ENCODE assay signal across 8 cellular contexts in the genomic region with DNA sequence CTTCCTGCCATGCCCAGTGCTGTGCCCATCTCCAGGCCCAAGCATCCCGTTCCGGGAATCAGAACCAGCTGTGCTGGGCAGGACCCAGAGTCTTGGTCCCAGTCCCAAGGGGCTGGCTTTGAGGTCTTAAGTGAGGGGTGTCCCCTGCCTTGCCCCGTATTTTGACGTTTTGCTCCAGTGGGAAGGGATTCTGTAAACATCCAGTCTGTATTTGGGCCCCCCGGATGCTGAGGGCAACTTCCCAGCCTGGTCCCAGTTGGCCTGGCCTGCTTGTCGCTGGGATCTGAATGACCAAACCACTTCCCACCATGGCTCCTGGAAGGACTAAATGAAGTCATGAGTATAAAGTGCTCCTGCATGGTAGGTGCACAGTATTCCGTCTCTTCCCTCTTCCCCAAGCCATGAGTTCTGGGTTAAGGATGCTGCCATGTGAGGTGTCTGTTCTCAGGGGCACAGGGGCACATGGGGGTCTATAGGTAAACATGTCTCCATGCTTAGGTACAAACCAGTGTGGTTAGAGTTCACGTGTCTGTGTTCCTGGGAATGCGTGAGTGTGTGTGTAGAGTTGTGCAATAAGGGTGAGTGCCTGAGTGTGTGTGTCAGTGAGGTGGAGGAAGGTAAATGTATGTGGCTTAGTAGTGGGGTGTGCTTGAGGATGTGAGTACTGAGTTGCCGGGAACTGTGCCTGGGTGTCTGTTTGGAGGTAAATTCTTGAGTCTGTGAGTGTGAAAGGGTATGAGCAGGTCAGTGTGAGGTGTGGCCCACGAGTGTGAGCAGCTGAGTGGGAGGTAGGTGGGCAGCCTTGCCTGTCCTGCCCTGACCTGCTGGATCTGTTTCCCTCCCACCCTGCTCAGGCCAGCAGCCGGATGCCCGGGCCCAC. TPM values are rescaled to one million over a fixed set of nuclear protein-coding genes. Genes with fewer than 3 reads are reported as not detected.
DNase-seq lines count a peak whose midpoint lies in the region; ATAC-seq lines count a peak whose summit lies in the region.

No MANE protein-coding gene starts in this region.

- peaks cover 38 to 47% (median 44%) of the 10 kb centered on the region in 3 donors for H3K4me1 Mint-ChIP-seq in CD8-positive, alpha-beta memory T cell
- H3K4me1 Mint-ChIP-seq in effector memory CD8-positive, alpha-beta T cell (ENCODE audit: low read depth in 2 of 2) = peaks cover 39 to 41% of the 10 kb centered on the region in 2 donors

- POLR2A ChIA-PET in CD8-positive, alpha-beta memory T cell (lab: Charles Lee) = no interaction called here

- peak overlapping the region; percentile 33 for H2BK120ac ChIP-seq in neuronal stem cell (ENCODE audit: low read depth, low read length)

- H3K23ac ChIP-seq in neuronal stem cell (ENCODE audit: low read depth, low read length, poor library complexity) = peak overlapping the region; percentile 89

- peaks cover 3 to 31% (median 9%) of the 10 kb centered on the region in 3 donors for H3K36me3 Mint-ChIP-seq in CD8-positive, alpha-beta memory T cell
- peaks cover 11% of the 10 kb centered on the region for H3K36me3 Mint-ChIP-seq in effector memory CD8-positive, alpha-beta T cell (ENCODE audit: insufficient read depth)

- no peak for DNase-seq in CD8-positive, alpha-beta memory T cell
- DNase-seq in NCI-H510A (lab: John Stamatoyannopoulos, UW) (peak; percentile 52), neuronal stem cell (ENCODE audit: low spot score) (no peak), SKM-1 treated with dmso at 0.1 percent for 144 hours (lab: John Stamatoyannopoulos, UW; ENCODE audit: unreplicated experiment) (no peak), activated gamma-delta T cell treated with Interleukin-2 at 50 U/mL for 16 hours (no peak), NCI-H1105 treated with DMSO at 0.1 percent for 48 hours (lab: John Stamatoyannopoulos, UW) (no peak)
- DNase-seq in effector memory CD8-positive, alpha-beta T cell = no peak

- H3K4ac ChIP-seq in neuronal stem cell (ENCODE audit: low read length) = peak overlapping the region; percentile 26

- H3K36me3 ChIP-seq in CD8-positive, alpha-beta memory T cell (ENCODE audit: insufficient read depth, low read length) = peaks cover 18% of the 10 kb centered on the region
- H3K36me3 ChIP-seq in neuronal stem cell (replicated peaks in 1 of 2; ENCODE audit: control insufficient read depth in 2 of 2, insufficient read depth in 2 of 2, low read length in 2 of 2) = peaks cover 39 to 75% of the 10 kb centered on the region in 2 donors

- H3K27me3 Mint-ChIP-seq in CD8-positive, alpha-beta memory T cell = peaks cover 0 to 10% of the 10 kb centered on the region in 2 donors
- no peaks in the 10 kb centered on the region for H3K27me3 Mint-ChIP-seq in effector memory CD8-positive, alpha-beta T cell

- no peaks in the 10 kb centered on the region for H3K9me3 ChIP-seq in CD8-positive, alpha-beta memory T cell (ENCODE audit: low read length)
- no peaks in the 10 kb centered on the region for H3K9me3 ChIP-seq in neuronal stem cell (replicated peaks in 1 of 2; ENCODE audit: control insufficient read depth in 2 of 2, insufficient read depth in 1 of 2, low read depth in 1 of 2, low read length in 2 of 2)

- peaks cover 37% of the 10 kb centered on the region for H3K4me1 ChIP-seq in CD8-positive, alpha-beta memory T cell (ENCODE audit: insufficient read depth, low read length)
- H3K4me1 ChIP-seq in neuronal stem cell (ENCODE audit: control insufficient read depth in 2 of 2, insufficient read depth in 1 of 2, low read depth in 1 of 2, low read length in 2 of 2) = peaks cover 17 to 26% of the 10 kb centered on the region in 2 donors

- H3K4me2 ChIP-seq in neuronal stem cell (ENCODE audit: insufficient read depth, low read length, poor library complexity, severe bottlenecking) = peak overlapping the region; percentile 89

- no peak for ATAC-seq in effector memory CD8-positive, alpha-beta T cell (replicated peaks)
- no peak for ATAC-seq in GM21526 (IDR thresholded peaks at IDR 0.05; ENCODE audit: low FRiP score, unreplicated experiment)

- peaks cover 40% of the 10 kb centered on the region for H3K79me1 ChIP-seq in neuronal stem cell (ENCODE audit: low read depth, low read length)

- peak overlapping the region; percentile 43 for H3K27ac ChIP-seq in CD8-positive, alpha-beta memory T cell (ENCODE audit: low read depth, low read length)
- no peak overlapping the region for H3K27ac ChIP-seq in neuronal stem cell (replicated peaks; ENCODE audit: low read length)

- peak overlapping the region; percentile 93 for H3K18ac ChIP-seq in neuronal stem cell (ENCODE audit: low read length)

- H2AK5ac ChIP-seq in neuronal stem cell (ENCODE audit: low read depth, low read length) = peak overlapping the region; percentile 90

- CTCF ChIA-PET in CD8-positive, alpha-beta memory T cell (lab: Charles Lee) = no interaction called here

- no peaks in the 10 kb centered on the region for H3K27me3 ChIP-seq in CD8-positive, alpha-beta memory T cell (ENCODE audit: insufficient read depth, low read length, poor library complexity, severe bottlenecking)
- H3K27me3 ChIP-seq in neuronal stem cell (ENCODE audit: control insufficient read depth in 3 of 3, insufficient read depth in 3 of 3, low read depth in 1 of 3, low read length in 3 of 3) = no peaks in the 10 kb centered on the region

- peak overlapping the region; percentile 88 to 92 (median 90) for H3K4me3 Mint-ChIP-seq in CD8-positive, alpha-beta memory T cell
- peak overlapping the region; percentile 79 to 83 for H3K4me3 Mint-ChIP-seq in effector memory CD8-positive, alpha-beta T cell

- WGBS in neuronal stem cell (ENCODE audit: extremely low coverage in 2 of 2, insufficient read length in 2 of 2, insufficient replicate concordance in 1 of 2), 2 donors = no CpG with 5 or more reads among the region's 13 CpGs

- H2AFZ ChIP-seq in neuronal stem cell (ENCODE audit: low read length) = no peak overlapping the region

- peak overlapping the region; percentile 49 for H3K4me3 ChIP-seq in CD8-positive, alpha-beta memory T cell (ENCODE audit: low read length)
- H3K4me3 ChIP-seq in neuronal stem cell (ENCODE audit: low read length in 2 of 2) = peak overlapping the region; percentile 72 to 83

- peak overlapping the region; percentile 93 for H3K9ac ChIP-seq in neuronal stem cell (ENCODE audit: low read depth, low read length, poor library complexity)

- H4K8ac ChIP-seq in neuronal stem cell (ENCODE audit: low read depth, low read length) = no peak overlapping the region

- H2BK5ac ChIP-seq in neuronal stem cell (ENCODE audit: low read length) = peak overlapping the region; percentile 72

- no peak overlapping the region for H2BK15ac ChIP-seq in neuronal stem cell (ENCODE audit: low read length)

- no peak overlapping the region for H2BK12ac ChIP-seq in neuronal stem cell (ENCODE audit: low read length)

- peak overlapping the region in 6 of 8 donors; percentile 32 to 84 (median 68) for H3K27ac Mint-ChIP-seq in CD8-positive, alpha-beta memory T cell
- peak overlapping the region; percentile 57 to 63 for H3K27ac Mint-ChIP-seq in effector memory CD8-positive, alpha-beta T cell

- H3K14ac ChIP-seq in neuronal stem cell (ENCODE audit: low read length) = peak overlapping the region; percentile 77

- peak overlapping the region; percentile 46 for H4K91ac ChIP-seq in neuronal stem cell (ENCODE audit: low read depth, low read length, poor library complexity)

- H3K9me3 Mint-ChIP-seq in CD8-positive, alpha-beta memory T cell = no peaks in the 10 kb centered on the region
- no peaks in the 10 kb centered on the region for H3K9me3 Mint-ChIP-seq in effector memory CD8-positive, alpha-beta T cell

RNA-seq across cellular contexts. Expression of a gene that starts 1.5 kb away (rescaled TPM):
- 10 to 100 TPM; 39.7 to 41.7 TPM for total RNA-seq in CD8-positive, alpha-beta memory T cell
- polyA plus RNA-seq in CD8-positive, alpha-beta memory T cell = 1.9 TPM
- 64.3 TPM for polyA plus RNA-seq in neuronal stem cell (2013, experiment 1 of 2)
- 60.7 TPM for polyA plus RNA-seq in neuronal stem cell (2013, experiment 2 of 2)

RNA-seq across cellular contexts. Expression of a gene that starts 5.7 kb away (rescaled TPM):
- 100 to 1,000 TPM; 184 to 205 TPM for total RNA-seq in CD8-positive, alpha-beta memory T cell
- 190 TPM for polyA plus RNA-seq in CD8-positive, alpha-beta memory T cell
- polyA plus RNA-seq in neuronal stem cell (2013, experiment 1 of 2) = 44.2 TPM
- polyA plus RNA-seq in neuronal stem cell (2013, experiment 2 of 2) = 41.9 TPM

RNA-seq across cellular contexts. Expression of a gene that starts 10.7 kb away (rescaled TPM):
- 10 to 100 TPM; 85.8 to 94.7 TPM for total RNA-seq in CD8-positive, alpha-beta memory T cell
- polyA plus RNA-seq in CD8-positive, alpha-beta memory T cell = 32.9 TPM
- 11.1 TPM for polyA plus RNA-seq in neuronal stem cell (2013, experiment 1 of 2)
- 11.6 TPM for polyA plus RNA-seq in neuronal stem cell (2013, experiment 2 of 2)

RNA-seq across cellular contexts. Expression of a gene that starts 10.9 kb away (rescaled TPM):
- 1 to 10 TPM; 2.7 to 3.4 TPM for total RNA-seq in CD8-positive, alpha-beta memory T cell
- 0.43 TPM for polyA plus RNA-seq in CD8-positive, alpha-beta memory T cell
- polyA plus RNA-seq in neuronal stem cell (2013, experiment 1 of 2) = 5.3 TPM
- polyA plus RNA-seq in neuronal stem cell (2013, experiment 2 of 2) = 5.5 TPM

RNA-seq across cellular contexts. Expression of a gene that starts 33.7 kb away (rescaled TPM):
- total RNA-seq in CD8-positive, alpha-beta memory T cell = 10 to 100 TPM; 28.9 to 32.1 TPM
- polyA plus RNA-seq in CD8-positive, alpha-beta memory T cell = 16.0 TPM
- polyA plus RNA-seq in neuronal stem cell (2013, experiment 1 of 2) = 9.3 TPM
- polyA plus RNA-seq in neuronal stem cell (2013, experiment 2 of 2) = 9.1 TPM
